Comparison of ENCODE assay signal across 8 cellular contexts in the genomic region with DNA sequence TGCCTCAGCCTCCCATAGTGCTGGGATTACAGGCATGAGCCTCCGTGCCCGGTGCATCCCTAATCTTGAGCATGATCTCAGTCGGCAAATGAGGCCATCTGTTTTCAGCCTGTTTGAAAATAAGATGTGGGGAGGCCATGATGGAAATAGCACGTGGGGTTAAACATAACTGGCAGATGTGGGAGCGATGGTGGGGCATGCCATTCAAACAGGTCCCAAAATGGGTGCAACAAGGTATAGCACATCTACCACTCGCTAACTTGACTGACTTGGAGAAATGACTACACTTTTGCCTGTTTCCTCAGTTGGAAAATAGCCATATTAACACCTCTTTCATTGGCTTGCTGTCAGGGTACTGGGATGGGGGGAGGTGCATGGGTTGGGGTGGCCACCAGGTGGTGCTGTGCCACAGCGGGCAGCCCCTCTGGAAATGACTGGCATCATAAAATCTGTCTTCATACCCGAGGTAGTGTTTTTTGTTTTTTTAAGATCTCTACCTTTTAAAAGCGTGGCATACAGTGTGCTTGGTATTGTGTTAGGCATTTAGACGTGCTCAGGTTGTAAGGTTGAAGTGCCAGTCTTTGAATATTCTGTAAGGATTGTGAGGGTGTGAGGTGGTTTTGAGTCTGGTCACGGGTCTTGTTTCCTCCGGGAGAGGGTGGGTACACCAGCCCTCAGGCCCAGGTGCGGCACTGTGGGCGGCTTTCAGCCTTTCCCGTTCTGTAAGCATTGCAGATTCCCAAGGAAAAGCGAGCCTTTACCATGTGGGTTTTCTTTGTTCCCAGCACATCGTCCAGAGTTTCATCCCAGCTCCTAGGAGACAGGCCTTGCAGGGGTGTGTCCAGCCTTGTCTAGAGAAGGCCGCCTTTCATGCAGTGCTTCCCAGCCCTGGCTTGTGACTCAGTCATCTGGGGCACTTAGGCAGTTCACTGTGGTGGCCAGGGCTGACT. TPM values are rescaled to one million over a fixed set of nuclear protein-coding genes. Genes with fewer than 3 reads are reported as not detected.
DNase-seq lines count a peak whose midpoint lies in the region; TF ChIP-seq lines count a peak whose summit lies in the region.

No MANE protein-coding gene starts in this region.

- peak; percentile 85 for TF ChIP-seq CTCF in neutrophil (IDR thresholded peaks at IDR 0.05)

- DNase-seq in D341Med (ENCODE audit: low spot score): peak; percentile 91
- DNase-seq in HK-2 (ENCODE audit: unreplicated experiment): peak; percentile 78
- peak; percentile 82 for DNase-seq in RKO (ENCODE audit: low spot score)
- peak; percentile 71 for DNase-seq in activated T-helper 2 cell treated with anti-CD3 and anti-CD28 coated beads, Interferon-gamma antibody, Interleukin-2, Interleukin-4, amounts not matched to agents 10 μg/mL and 5 μg/mL and 100 μg/mL, durations not matched to agents 14 hours and 24 hours and 36 hours (ENCODE audit: low spot score)
- peak; percentile 59 for DNase-seq in fibroblast of peridontal ligament (ENCODE audit: extremely low read depth)
- DNase-seq in superior temporal gyrus (ENCODE audit: extremely low spot score): peak; percentile 86
- DNase-seq in NCI-H1048 (lab: John Stamatoyannopoulos, UW): no peak

- peak overlapping the region; percentile 66 for H3K4me3 Mint-ChIP-seq in activated T-helper 2 cell treated with anti-CD3 and anti-CD28 coated beads, Interferon-gamma antibody, Interleukin-2, Interleukin-4, amounts not matched to agents 10 μg/mL and 5 μg/mL and 100 μg/mL, durations not matched to agents 14 hours and 24 hours and 36 hours (ENCODE audit: low read depth)

- no peaks in the 10 kb centered on the region for H3K9me3 ChIP-seq in neutrophil

- no peaks in the 10 kb centered on the region for H3K9me3 Mint-ChIP-seq in activated T-helper 2 cell treated with anti-CD3 and anti-CD28 coated beads, Interferon-gamma antibody, Interleukin-2, Interleukin-4, amounts not matched to agents 10 μg/mL and 5 μg/mL and 100 μg/mL, durations not matched to agents 14 hours and 24 hours and 36 hours

- H3K36me3 Mint-ChIP-seq in activated T-helper 2 cell treated with anti-CD3 and anti-CD28 coated beads, Interferon-gamma antibody, Interleukin-2, Interleukin-4, amounts not matched to agents 10 μg/mL and 5 μg/mL and 100 μg/mL, durations not matched to agents 14 hours and 24 hours and 36 hours (ENCODE audit: low read depth): peaks cover 67% of the 10 kb centered on the region

- peaks cover 43% of the 10 kb centered on the region for H3K27me3 ChIP-seq in neutrophil

- peaks cover 45% of the 10 kb centered on the region for H3K4me1 Mint-ChIP-seq in activated T-helper 2 cell treated with anti-CD3 and anti-CD28 coated beads, Interferon-gamma antibody, Interleukin-2, Interleukin-4, amounts not matched to agents 10 μg/mL and 5 μg/mL and 100 μg/mL, durations not matched to agents 14 hours and 24 hours and 36 hours (ENCODE audit: low read depth)

- H3K4me1 ChIP-seq in neutrophil (ENCODE audit: control insufficient read depth in 1 of 2, insufficient read depth in 1 of 2, low read depth in 1 of 2, low read length in 1 of 2): peaks cover 29% of the 10 kb centered on the region in 2 experiments

- H3K27me3 Mint-ChIP-seq in activated T-helper 2 cell treated with anti-CD3 and anti-CD28 coated beads, Interferon-gamma antibody, Interleukin-2, Interleukin-4, amounts not matched to agents 10 μg/mL and 5 μg/mL and 100 μg/mL, durations not matched to agents 14 hours and 24 hours and 36 hours (ENCODE audit: low read depth): no peaks in the 10 kb centered on the region

- H3K27ac ChIP-seq in neutrophil: no peak overlapping the region

- no peak overlapping the region for H3K4me3 ChIP-seq in neutrophil (ENCODE audit: low read depth in 1 of 2, low read length in 1 of 2)

- H3K36me3 ChIP-seq in neutrophil: peaks cover 42% of the 10 kb centered on the region

- peak overlapping the region; percentile 69 for H3K27ac Mint-ChIP-seq in activated T-helper 2 cell treated with anti-CD3 and anti-CD28 coated beads, Interferon-gamma antibody, Interleukin-2, Interleukin-4, amounts not matched to agents 10 μg/mL and 5 μg/mL and 100 μg/mL, durations not matched to agents 14 hours and 24 hours and 36 hours

- intact Hi-C loops in activated T-helper 2 cell treated with anti-CD3 and anti-CD28 coated beads, Interferon-gamma antibody, Interleukin-2, Interleukin-4, amounts not matched to agents 10 μg/mL and 5 μg/mL and 100 μg/mL, durations not matched to agents 14 hours and 24 hours and 36 hours (cut with micrococcal nuclease): loop anchor here (2.0 kb wide), 2 partner anchors 72 to 144 kb away; no protein-coding TSS in a partner anchor

RNA-seq across cellular contexts. Expression of gene TTYH2, which starts 2.9 kb away (rescaled TPM):
- total RNA-seq in activated T-helper 2 cell treated with anti-CD3 and anti-CD28 coated beads, Interferon-gamma antibody, Interleukin-2, Interleukin-4, amounts not matched to agents 10 μg/mL and 5 μg/mL and 100 μg/mL, durations not matched to agents 14 hours and 24 hours and 36 hours: 17.0 and 19.6 TPM in 2 replicates

RNA-seq across cellular contexts. Expression of gene RPL38, which starts 7.0 kb away (rescaled TPM):
- total RNA-seq in activated T-helper 2 cell treated with anti-CD3 and anti-CD28 coated beads, Interferon-gamma antibody, Interleukin-2, Interleukin-4, amounts not matched to agents 10 μg/mL and 5 μg/mL and 100 μg/mL, durations not matched to agents 14 hours and 24 hours and 36 hours: 1,248 and 1,338 TPM in 2 replicates
